Comparison of ENCODE assay signal across 8 cellular contexts in the genomic region with DNA sequence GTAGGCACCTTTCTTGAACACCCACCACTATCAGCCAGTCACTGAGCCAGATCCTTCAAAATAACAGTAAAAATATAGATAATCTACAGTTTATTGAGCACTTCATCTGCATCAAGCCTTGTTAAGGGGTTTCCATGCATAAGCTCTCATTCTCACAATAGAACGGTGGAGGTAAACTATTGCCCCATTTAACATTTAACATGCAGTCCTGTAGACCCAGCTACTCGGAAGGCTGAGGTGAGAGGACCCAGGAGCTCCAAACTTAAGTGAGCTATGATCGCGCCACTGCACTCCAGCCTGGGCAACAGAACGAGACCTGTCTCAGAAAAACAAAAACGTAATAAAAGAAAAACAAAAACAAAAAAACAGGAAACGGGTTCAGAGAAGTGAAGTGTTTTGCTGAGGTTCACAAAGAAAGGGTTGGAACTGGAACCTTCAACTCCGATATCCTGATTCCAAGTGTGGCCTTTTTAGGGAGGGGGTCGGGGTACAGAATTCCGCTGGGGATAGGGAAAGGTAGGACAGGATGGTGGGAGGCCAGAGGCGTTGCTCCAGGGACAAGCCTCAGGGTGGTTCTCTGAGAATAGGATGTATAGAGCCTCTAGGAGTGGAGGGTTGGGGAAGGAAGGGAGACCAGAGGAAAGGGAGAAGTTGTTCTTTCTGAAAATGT. TPM values are rescaled to one million over a fixed set of nuclear protein-coding genes. Genes with fewer than 3 reads are reported as not detected.
DNase-seq lines count a peak whose midpoint lies in the region; ATAC-seq and TF ChIP-seq lines count a peak whose summit lies in the region.

No MANE protein-coding gene starts in this region.

- no peaks in the 10 kb centered on the region for H3K9me3 ChIP-seq in DOHH2 (ENCODE audit: control insufficient read depth, insufficient read depth, low read length)
- no peaks in the 10 kb centered on the region for H3K9me3 ChIP-seq in Panc1 (ENCODE audit: control insufficient read depth, insufficient read depth, low read depth, low read length)
- H3K9me3 ChIP-seq in parathyroid adenoma (ENCODE audit: control insufficient read depth, low read length): no peaks in the 10 kb centered on the region

- H3K79me2 ChIP-seq in DOHH2 (ENCODE audit: control insufficient read depth, low read length) (peaks cover 21% of the 10 kb centered on the region), parathyroid adenoma (no peaks in the 10 kb centered on the region)

- H3K27me3 Mint-ChIP-seq in endothelial cell (ENCODE audit: unreplicated experiment): no peaks in the 10 kb centered on the region

- no peaks in the 10 kb centered on the region for H3K36me3 Mint-ChIP-seq in endothelial cell (ENCODE audit: low read depth, unreplicated experiment)

- POLR2A ChIA-PET in Panc1 (lab: Charles Lee): no interaction called here

- H3K27ac ChIP-seq in DOHH2 (ENCODE audit: low read depth, low read length) (peak overlapping the region; percentile 98), Panc1 (ENCODE audit: low read length) (peak overlapping the region; percentile 77), parathyroid adenoma (peak overlapping the region; percentile 62)

- TF ChIP-seq POLR2A in GM18505 (IDR thresholded peaks at IDR 0.05; ENCODE audit: borderline replicate concordance, extremely low read depth, insufficient read depth, insufficient read length): no peak

- no peak overlapping the region for H3K9ac ChIP-seq in parathyroid adenoma

- ATAC-seq in Panc1 (peak; percentile 16), GM21367 (IDR thresholded peaks at IDR 0.05; ENCODE audit: unreplicated experiment) (no peak), GM18505 (IDR thresholded peaks at IDR 0.05; ENCODE audit: unreplicated experiment) (no peak), GM18511 (IDR thresholded peaks at IDR 0.05; ENCODE audit: unreplicated experiment) (no peak)

- H3K27me3 ChIP-seq in DOHH2 (ENCODE audit: control insufficient read depth, low read length) (no peaks in the 10 kb centered on the region), Panc1 (ENCODE audit: control insufficient read depth, insufficient read depth, low read length) (no peaks in the 10 kb centered on the region), parathyroid adenoma (ENCODE audit: control insufficient read depth, insufficient read depth, low read length) (no peaks in the 10 kb centered on the region)

- no peaks in the 10 kb centered on the region for H3K9me3 Mint-ChIP-seq in endothelial cell (ENCODE audit: unreplicated experiment)

- intact Hi-C loops in Panc1 (cut with micrococcal nuclease; ENCODE audit: unreplicated experiment): loop anchor here (2.0 kb wide), 2 partner anchors 113 to 121 kb away; a partner anchor contains a TSS

- peaks cover 44% of the 10 kb centered on the region for H3K4me1 Mint-ChIP-seq in endothelial cell (ENCODE audit: unreplicated experiment)

- in situ Hi-C loops in Panc1 (cut with HindIII; ENCODE audit: low pct_unique_long_range_greater_than_20kb, low sequenced_read_pairs): no loop called here

- TF ChIP-seq CTCF in DOHH2 (IDR thresholded peaks at IDR 0.05; ENCODE audit: low read depth, low read length, poor library complexity, severe bottlenecking): no peak
- TF ChIP-seq CTCF in Panc1 (IDR thresholded peaks at IDR 0.05): no peak
- no peak for TF ChIP-seq CTCF in endothelial cell (IDR thresholded peaks at IDR 0.05; ENCODE audit: unreplicated experiment)
- no peak for TF ChIP-seq CTCF in parathyroid adenoma (IDR thresholded peaks at IDR 0.05)

- H3K36me3 ChIP-seq in DOHH2 (ENCODE audit: control insufficient read depth, low read length): peaks cover 21% of the 10 kb centered on the region
- H3K36me3 ChIP-seq in Panc1 (ENCODE audit: control insufficient read depth, insufficient read depth, low read length): no peaks in the 10 kb centered on the region
- no peaks in the 10 kb centered on the region for H3K36me3 ChIP-seq in parathyroid adenoma (ENCODE audit: control insufficient read depth, insufficient read depth, low read length)

- CTCF ChIA-PET in Panc1 (lab: Charles Lee): interaction anchor here (0.6 to 3.4 kb wide), 6 partner anchors 10 to 306 kb away, joined by 3 to 39 read pairs (median 5); no protein-coding TSS in a partner anchor

- peak overlapping the region; percentile 73 for H3K4me3 ChIP-seq in DOHH2 (ENCODE audit: low read length)
- peak overlapping the region; percentile 65 to 81 for H3K4me3 ChIP-seq in Panc1 (ENCODE audit: low read depth in 2 of 2, low read length in 2 of 2)
- peak overlapping the region; percentile 99 for H3K4me3 ChIP-seq in parathyroid adenoma (ENCODE audit: low read depth, low read length)

- H4K20me1 ChIP-seq in DOHH2 (ENCODE audit: control insufficient read depth, insufficient read depth, low read depth, low read length): no peaks in the 10 kb centered on the region

- H3K4me2 ChIP-seq in DOHH2 (ENCODE audit: low read length) (peak overlapping the region; percentile 95), parathyroid adenoma (ENCODE audit: low read length) (peak overlapping the region; percentile 97)

- H3K4me1 ChIP-seq in DOHH2 (ENCODE audit: control insufficient read depth, low read length): peaks cover 63% of the 10 kb centered on the region
- peaks cover 29% of the 10 kb centered on the region for H3K4me1 ChIP-seq in Panc1 (ENCODE audit: control insufficient read depth, insufficient read depth, low read length)
- H3K4me1 ChIP-seq in parathyroid adenoma: peaks cover 10% of the 10 kb centered on the region

- peak overlapping the region; percentile 87 for H2AFZ ChIP-seq in parathyroid adenoma

- H3K4me3 Mint-ChIP-seq in endothelial cell (ENCODE audit: unreplicated experiment): peak overlapping the region; percentile 91

- peaks cover 44% of the 10 kb centered on the region for H3F3A ChIP-seq in DOHH2 (ENCODE audit: control insufficient read depth, insufficient read depth)

- no peaks in the 10 kb centered on the region for H3K9me2 ChIP-seq in DOHH2 (replicated peaks; ENCODE audit: control insufficient read depth, low read length)

- no peak for DNase-seq in Panc1 (ENCODE audit: low read depth, low spot score)
- DNase-seq in endothelial cell (ENCODE audit: low spot score): no peak
- DNase-seq in cerebellum (ENCODE audit: low spot score): no peak

- H3K27ac Mint-ChIP-seq in endothelial cell (ENCODE audit: unreplicated experiment): peak overlapping the region; percentile 100

- BruUV-seq in Panc1 (replicated peaks; lab: Mats Ljungman, UMichigan): no TSS peak

RNA-seq across cellular contexts. Expression of a gene that starts 11.6 kb away (rescaled TPM):
- total RNA-seq in Panc1 (2021; ENCODE audit: unreplicated experiment): 19.7 TPM
- polyA plus RNA-seq in Panc1 (2012; ENCODE audit: insufficient read length): 20.8 TPM
- total RNA-seq in endothelial cell (ENCODE audit: unreplicated experiment): 31.0 TPM
- total RNA-seq in cerebellum: 3.2 TPM

RNA-seq across cellular contexts. Expression of a gene that starts 11.8 kb away (rescaled TPM):
- total RNA-seq in Panc1 (2021; ENCODE audit: unreplicated experiment) (94.5 TPM), endothelial cell (ENCODE audit: unreplicated experiment) (120 TPM), cerebellum (31.5 TPM)
- polyA plus RNA-seq in Panc1 (2012; ENCODE audit: insufficient read length): 228 TPM

RNA-seq across cellular contexts. Expression of a gene that starts 14.9 kb away (rescaled TPM):
- total RNA-seq in Panc1 (2021; ENCODE audit: unreplicated experiment) (127 TPM), endothelial cell (ENCODE audit: unreplicated experiment) (99.0 TPM), cerebellum (34.1 TPM)
- 94.8 TPM for polyA plus RNA-seq in Panc1 (2012; ENCODE audit: insufficient read length)
